In the genomic region with DNA sequence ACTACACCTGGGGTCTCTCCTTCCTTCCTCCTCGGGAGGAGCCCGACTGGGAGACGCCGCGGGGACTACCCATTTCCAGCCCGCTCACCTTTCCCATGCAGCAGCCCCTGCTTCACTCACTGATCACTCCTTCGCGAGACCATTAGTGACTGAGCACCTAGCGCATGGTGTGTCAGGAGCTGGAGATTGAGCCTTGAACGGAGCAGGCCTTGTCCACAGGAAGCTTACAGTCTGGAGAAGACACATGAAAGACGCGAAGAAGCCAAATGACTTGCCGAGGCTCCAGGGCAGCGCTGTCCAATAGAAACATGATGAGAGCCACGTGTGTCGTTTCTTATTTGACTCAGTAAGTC, we compare ENCODE assay signal across 10 cellular contexts. TPM values are rescaled to one million over a fixed set of nuclear protein-coding genes. Genes with fewer than 3 reads are reported as not detected.
DNase-seq lines count a peak whose midpoint lies in the region; ATAC-seq and TF ChIP-seq lines count a peak whose summit lies in the region.
"Had no signal": no experiment of that assay in that cellular context is flagged by ENCODE, and none has a peak within 500 bp of the region (broad histone marks: within the 10 kb centered on the region; RNA-seq: fewer than 3 reads in every experiment).

No MANE protein-coding gene starts in this region.

- TF ChIP-seq CTCF in heart right ventricle (IDR thresholded peaks at IDR 0.05) (peak in 2 of 9 donors; percentile 1 to 2), colonic mucosa (IDR thresholded peaks at IDR 0.05) (no peak)

- H3K36me3 Mint-ChIP-seq in naive thymus-derived CD4-positive, alpha-beta T cell = peaks cover 0 to 7% (median 0%) of the 10 kb centered on the region in 5 donors

- ATAC-seq in heart right ventricle (peak in 1 of 8 donors; percentile 21), HG03097 (IDR thresholded peaks at IDR 0.05; ENCODE audit: low FRiP score, unreplicated experiment) (no peak), GM21515 (IDR thresholded peaks at IDR 0.05; ENCODE audit: unreplicated experiment) (no peak)
- ATAC-seq in naive thymus-derived CD4-positive, alpha-beta T cell = no peak

- intact Hi-C loops in heart right ventricle (cut with DNase I) (no loop called here), cardiac septum (cut with DNase I) (no loop called here), colonic mucosa (cut with DNase I) (no loop called here)
- intact Hi-C loops in naive thymus-derived CD4-positive, alpha-beta T cell (cut with micrococcal nuclease) = loop anchor here in 1 of 2 donors (1.0 kb wide), 1 partner anchor 18 kb away; the partner anchor contains the start of genes FASTKD3 and MTRR

- CTCF ChIA-PET in naive thymus-derived CD4-positive, alpha-beta T cell (lab: Charles Lee) = no interaction called here

- H3K4me1 ChIP-seq in heart right ventricle (peaks cover 7 to 27% (median 11%) of the 10 kb centered on the region in 9 donors), colonic mucosa (peaks cover 4% of the 10 kb centered on the region), urinary bladder (ENCODE audit: insufficient read depth) (no peaks in the 10 kb centered on the region)
- H3K4me1 ChIP-seq in naive thymus-derived CD4-positive, alpha-beta T cell (ENCODE audit: control insufficient read depth in 2 of 2, insufficient read depth in 2 of 2, low read length in 2 of 2) = peaks cover 0 to 6% of the 10 kb centered on the region in 2 donors

- peaks cover 19 to 29% (median 22%) of the 10 kb centered on the region in 7 donors for H3K4me1 Mint-ChIP-seq in naive thymus-derived CD4-positive, alpha-beta T cell

- POLR2A ChIA-PET in naive thymus-derived CD4-positive, alpha-beta T cell (lab: Charles Lee) = interaction anchor here (1.0 kb wide), 1 partner anchor 19 kb away, joined by 3 read pairs; no protein-coding TSS in a partner anchor

- H3K9me3 Mint-ChIP-seq in naive thymus-derived CD4-positive, alpha-beta T cell = peaks cover 0 to 4% (median 0%) of the 10 kb centered on the region in 11 donors

- H3K27me3 ChIP-seq in heart right ventricle (peaks cover 18 to 53% (median 39%) of the 10 kb centered on the region in 7 donors), colonic mucosa (peaks cover 18% of the 10 kb centered on the region)
- peaks cover 0 to 14% of the 10 kb centered on the region in 2 donors for H3K27me3 ChIP-seq in naive thymus-derived CD4-positive, alpha-beta T cell (ENCODE audit: control insufficient read depth in 2 of 2, insufficient read depth in 2 of 2, low read length in 2 of 2)

- peaks cover 15 to 51% (median 22%) of the 10 kb centered on the region in 5 donors for H3K27me3 Mint-ChIP-seq in naive thymus-derived CD4-positive, alpha-beta T cell

- no peaks in the 10 kb centered on the region for H3K9me3 ChIP-seq in heart right ventricle
- no peaks in the 10 kb centered on the region for H3K9me3 ChIP-seq in colonic mucosa
- H3K9me3 ChIP-seq in naive thymus-derived CD4-positive, alpha-beta T cell (ENCODE audit: control insufficient read depth in 2 of 3, low read length in 3 of 3) = no peaks in the 10 kb centered on the region

- H3K27ac ChIP-seq in heart right ventricle = no peak overlapping the region
- H3K27ac ChIP-seq in colonic mucosa = no peak overlapping the region
- no peak overlapping the region for H3K27ac ChIP-seq in naive thymus-derived CD4-positive, alpha-beta T cell (ENCODE audit: low read depth, low read length)
- no peak overlapping the region for H3K27ac ChIP-seq in urinary bladder (ENCODE audit: low read depth)

- H3K4me3 Mint-ChIP-seq in naive thymus-derived CD4-positive, alpha-beta T cell = peak overlapping the region; percentile 66 to 90 (median 83)

- peak overlapping the region in 9 of 10 donors; percentile 38 to 63 (median 54) for H3K4me3 ChIP-seq in heart right ventricle
- peak overlapping the region; percentile 49 for H3K4me3 ChIP-seq in colonic mucosa
- H3K4me3 ChIP-seq in naive thymus-derived CD4-positive, alpha-beta T cell (ENCODE audit: low read length) = peak overlapping the region; percentile 33
- H3K4me3 ChIP-seq in urinary bladder (ENCODE audit: low read depth, low read length) = peak overlapping the region; percentile 67

- no peaks in the 10 kb centered on the region for H3K36me3 ChIP-seq in heart right ventricle
- H3K36me3 ChIP-seq in colonic mucosa = no peaks in the 10 kb centered on the region
- no peaks in the 10 kb centered on the region for H3K36me3 ChIP-seq in naive thymus-derived CD4-positive, alpha-beta T cell (ENCODE audit: control insufficient read depth in 2 of 3, insufficient read depth in 3 of 3, low read length in 3 of 3)
- H3K36me3 ChIP-seq in urinary bladder (ENCODE audit: insufficient read depth) = no peaks in the 10 kb centered on the region

- DNase-seq in heart right ventricle = no peak
- DNase-seq in cardiac septum (ENCODE audit: low spot score) = no peak
- DNase-seq in colonic mucosa = no peak
- no peak for DNase-seq in naive thymus-derived CD4-positive, alpha-beta T cell
- no peak for DNase-seq in NCI-H226
- DNase-seq: DMS153 had no signal

- 58 to 59% methylated on average over 16 of the region's 16 CpGs for WGBS in heart right ventricle, 2 donors
- 52% methylated on average over 16 of the region's 16 CpGs for WGBS in urinary bladder

- H3K9ac ChIP-seq in colonic mucosa (ENCODE audit: low read depth in 2 of 2, low read length in 2 of 2) = no peak overlapping the region

- H3K27ac Mint-ChIP-seq in naive thymus-derived CD4-positive, alpha-beta T cell = peak overlapping the region in 2 of 9 donors; percentile 25 to 83

RNA-seq across cellular contexts. Expression of gene CFAP90, which starts 0.3 kb away (rescaled TPM):
- total RNA-seq in heart right ventricle (under 1 TPM in 1 of 10 donors, not detected in 9; 0.26 TPM), cardiac septum (not detected), colonic mucosa (not detected), urinary bladder (0.21 TPM)
- polyA plus RNA-seq in heart right ventricle (under 1 TPM in 1 of 2 donors, not detected in 1; 0.03 TPM), urinary bladder (0.37 TPM)
- total RNA-seq in naive thymus-derived CD4-positive, alpha-beta T cell = not detected
- under 1 TPM in 1 of 2 donors, not detected in 1; 0.07 TPM for polyA plus RNA-seq in naive thymus-derived CD4-positive, alpha-beta T cell
- total RNA-seq: mononuclear cell had no signal

RNA-seq across cellular contexts. Expression of gene FASTKD3, which starts 17.6 kb away (rescaled TPM):
- total RNA-seq in heart right ventricle (1 to 10 TPM; 3.1 to 5.8 (median 5.0) TPM), cardiac septum (4.7 TPM), colonic mucosa (10 to 100 TPM; 11.4 to 12.2 TPM), urinary bladder (14.5 TPM)
- polyA plus RNA-seq in heart right ventricle (10 to 100 TPM in 1 of 2 donors, 1 to 10 TPM in 1; 5.2 to 24.7 TPM), urinary bladder (6.5 TPM)
- total RNA-seq in naive thymus-derived CD4-positive, alpha-beta T cell = 10 to 100 TPM in 2 of 5 experiments, 1 to 10 TPM in 3; 4.2 to 15.3 (median 10.0) TPM
- polyA plus RNA-seq in naive thymus-derived CD4-positive, alpha-beta T cell = 10 to 100 TPM; 10.0 to 11.3 TPM

RNA-seq across cellular contexts. Expression of gene MTRR, which starts 17.7 kb away (rescaled TPM):
- total RNA-seq in heart right ventricle (10 to 100 TPM; 25.9 to 39.6 (median 30.2) TPM), cardiac septum (37.2 TPM), colonic mucosa (10 to 100 TPM; 29.8 to 45.1 TPM), urinary bladder (47.9 TPM)
- polyA plus RNA-seq in heart right ventricle (10 to 100 TPM; 11.8 to 12.4 TPM), urinary bladder (29.6 TPM)
- total RNA-seq in naive thymus-derived CD4-positive, alpha-beta T cell = 10 to 100 TPM; 65.7 to 83.2 (median 70.2) TPM
- polyA plus RNA-seq in naive thymus-derived CD4-positive, alpha-beta T cell = 10 to 100 TPM; 35.5 to 36.0 TPM
